In genomic region chr15:90099868-90100854, GRCh38 we compare ENCODE assay signal across 8 cellular contexts. TPM values are rescaled to one million over a fixed set of nuclear protein-coding genes. Genes with fewer than 3 reads are reported as not detected.
DNase-seq lines count a peak whose midpoint lies in the region; ATAC-seq and TF ChIP-seq lines count a peak whose summit lies in the region.

No MANE protein-coding gene starts in this region.

- H3K27me3 ChIP-seq in OCI-LY3 (ENCODE audit: low read depth, low read length) (no peaks in the 10 kb centered on the region), duodenal mucosa (ENCODE audit: control insufficient read depth in 1 of 2, insufficient read depth in 2 of 2, low read length in 2 of 2) (no peaks in the 10 kb centered on the region)

- H3K4me3 ChIP-seq in OCI-LY3 (ENCODE audit: low read length), result peak overlapping the region; percentile 84
- peak overlapping the region; percentile 46 to 80 for H3K4me3 ChIP-seq in duodenal mucosa (ENCODE audit: low read depth in 1 of 2, low read length in 2 of 2)

- H3K36me3 ChIP-seq in OCI-LY3 (replicated peaks; ENCODE audit: low read depth, low read length) (peaks cover 32% of the 10 kb centered on the region), duodenal mucosa (ENCODE audit: control insufficient read depth in 1 of 2, insufficient read depth in 2 of 2, low read length in 2 of 2) (no peaks in the 10 kb centered on the region)

- H3K36me3 Mint-ChIP-seq in activated CD4-positive, alpha-beta T cell treated with anti-CD3 and anti-CD28 coated beads, Interleukin-2, amount 10 ng/mL, durations not matched to agents 24 days and 14 days (ENCODE audit: low read depth), result peaks cover 18% of the 10 kb centered on the region
- no peaks in the 10 kb centered on the region for H3K36me3 Mint-ChIP-seq in naive B cell

- no peaks in the 10 kb centered on the region for H3K9me3 Mint-ChIP-seq in activated CD4-positive, alpha-beta T cell treated with anti-CD3 and anti-CD28 coated beads, Interleukin-2, amount 10 ng/mL, durations not matched to agents 24 days and 14 days
- H3K9me3 Mint-ChIP-seq in naive B cell, result no peaks in the 10 kb centered on the region

- peaks cover 55% of the 10 kb centered on the region for H3K4me1 ChIP-seq in OCI-LY3 (ENCODE audit: low read length)
- H3K4me1 ChIP-seq in duodenal mucosa (ENCODE audit: control insufficient read depth in 1 of 2, insufficient read depth in 2 of 2, low read length in 2 of 2), result peaks cover 57 to 62% of the 10 kb centered on the region in 2 donors

- H3K27ac ChIP-seq in OCI-LY3 (ENCODE audit: low read length) (peak overlapping the region; percentile 86), duodenal mucosa (ENCODE audit: low read depth, low read length) (peak overlapping the region; percentile 89)

- H3K9ac ChIP-seq in OCI-LY3 (ENCODE audit: low read length) (peak overlapping the region; percentile 95), duodenal mucosa (ENCODE audit: low read depth in 1 of 2, low read length in 2 of 2) (peak overlapping the region; percentile 19 to 73)

- no peak for ATAC-seq in naive B cell (ENCODE audit: low read depth in 2 of 2)
- no peak for ATAC-seq in GM21423 (IDR thresholded peaks at IDR 0.05; ENCODE audit: unreplicated experiment)
- no peak for ATAC-seq in activated CD4-positive, CD25-positive, alpha-beta regulatory T cell treated with anti-CD3 and anti-CD28 coated beads, Interleukin-2, amount 50 U/mL, for 24 hours

- H4K20me1 ChIP-seq in OCI-LY3 (ENCODE audit: insufficient read depth, low read length), result peaks cover 43% of the 10 kb centered on the region

- H2AFZ ChIP-seq in OCI-LY3 (ENCODE audit: low read depth, low read length), result no peak overlapping the region

- TF ChIP-seq CTCF in OCI-LY3 (IDR thresholded peaks at IDR 0.05; ENCODE audit: low read depth, low read length), result no peak

- H3K4me1 Mint-ChIP-seq in activated CD4-positive, alpha-beta T cell treated with anti-CD3 and anti-CD28 coated beads, Interleukin-2, amount 10 ng/mL, durations not matched to agents 24 days and 14 days, result peaks cover 70% of the 10 kb centered on the region
- H3K4me1 Mint-ChIP-seq in naive B cell, result peaks cover 53 to 70% (median 56%) of the 10 kb centered on the region in 3 donors

- H3K4me3 Mint-ChIP-seq in activated CD4-positive, alpha-beta T cell treated with anti-CD3 and anti-CD28 coated beads, Interleukin-2, amount 10 ng/mL, durations not matched to agents 24 days and 14 days, result peak overlapping the region; percentile 86
- H3K4me3 Mint-ChIP-seq in naive B cell, result peak overlapping the region; percentile 60 to 97 (median 86)

- peak overlapping the region; percentile 97 for H3K4me2 ChIP-seq in OCI-LY3 (ENCODE audit: low read length)

- H3K79me2 ChIP-seq in OCI-LY3 (ENCODE audit: low read length), result peaks cover 74% of the 10 kb centered on the region

- peak overlapping the region; percentile 98 for H3K27ac Mint-ChIP-seq in activated CD4-positive, alpha-beta T cell treated with anti-CD3 and anti-CD28 coated beads, Interleukin-2, amount 10 ng/mL, durations not matched to agents 24 days and 14 days
- peak overlapping the region; percentile 31 to 98 (median 88) for H3K27ac Mint-ChIP-seq in naive B cell

- peak; percentile 74 for DNase-seq in activated CD4-positive, alpha-beta T cell treated with anti-CD3 and anti-CD28 coated beads, Interleukin-2, amount 10 ng/mL, durations not matched to agents 24 days and 14 days
- DNase-seq in activated CD4-positive, alpha-beta T cell treated with anti-CD3 and anti-CD28 coated beads for 4 hours, result no peak
- DNase-seq in naive B cell (no peak), NCI-H1048 (lab: John Stamatoyannopoulos, UW) (no peak)

- H3K9me3 ChIP-seq in OCI-LY3 (ENCODE audit: insufficient read depth, low read length) (no peaks in the 10 kb centered on the region), duodenal mucosa (ENCODE audit: control insufficient read depth in 1 of 2, low read length in 2 of 2) (no peaks in the 10 kb centered on the region)

- peaks cover 8% of the 10 kb centered on the region for H3K27me3 Mint-ChIP-seq in activated CD4-positive, alpha-beta T cell treated with anti-CD3 and anti-CD28 coated beads, Interleukin-2, amount 10 ng/mL, durations not matched to agents 24 days and 14 days
- H3K27me3 Mint-ChIP-seq in naive B cell, result no peaks in the 10 kb centered on the region

- intact Hi-C loops in activated CD4-positive, alpha-beta T cell treated with anti-CD3 and anti-CD28 coated beads, Interleukin-2, amount 10 ng/mL, durations not matched to agents 24 days and 14 days (cut with micrococcal nuclease), result loop anchor here (2.0 to 5.0 kb wide), 4 partner anchors 42 to 132 kb away; partner anchors contain the start of genes CIB1 and GDPGP1

RNA-seq across cellular contexts. Expression of gene IDH2, which starts 2.1 kb away (rescaled TPM):
- total RNA-seq in activated CD4-positive, alpha-beta T cell treated with anti-CD3 and anti-CD28 coated beads, Interleukin-2, amount 10 ng/mL, durations not matched to agents 24 days and 14 days, result 111 and 119 TPM in 2 replicates
- 100 to 1,000 TPM in 1 of 6 donors, 10 to 100 TPM in 5; 59.0 to 105 (median 64.5) TPM for polyA plus RNA-seq in naive B cell (ENCODE audit: low read depth in 6 of 6)
